29 cellular contexts compared by ENCODE assay signal in the genomic region with DNA sequence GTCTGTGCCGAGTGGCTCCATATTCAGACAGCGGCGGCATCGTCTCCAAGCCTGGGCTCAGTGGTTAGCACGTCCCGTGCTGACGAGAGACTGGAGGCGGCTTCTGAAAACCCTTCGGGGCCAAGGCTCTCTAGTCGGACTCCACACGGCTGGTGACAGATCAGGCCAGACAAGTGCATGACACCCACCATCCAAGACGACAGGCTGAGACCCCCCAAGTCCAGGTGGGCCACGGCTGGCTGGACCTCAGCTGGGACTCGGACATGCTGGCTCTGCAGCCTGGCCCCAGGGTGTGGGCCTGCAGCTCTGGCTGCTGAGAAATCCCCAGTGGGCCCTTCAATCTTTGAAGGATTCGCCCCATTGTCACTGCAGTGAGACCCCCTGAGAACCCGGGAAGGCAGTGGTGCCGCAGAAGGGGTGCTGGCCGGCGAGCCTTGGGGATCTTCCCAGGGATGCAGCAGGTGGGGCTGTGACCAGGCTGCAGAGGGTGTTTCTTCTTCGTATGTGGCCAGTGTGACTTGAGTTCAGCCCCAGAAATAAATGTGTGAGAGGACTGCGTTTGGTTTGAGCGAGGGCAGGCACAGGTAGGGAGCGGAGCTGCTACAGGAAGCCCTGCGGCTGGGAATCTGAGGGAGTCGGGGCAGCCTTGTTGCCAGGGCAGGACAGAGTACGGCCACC. TPM values are rescaled to one million over a fixed set of nuclear protein-coding genes. Genes with fewer than 3 reads are reported as not detected.
DNase-seq lines count a peak whose midpoint lies in the region; ATAC-seq and TF ChIP-seq lines count a peak whose summit lies in the region.
"Had no signal": no experiment of that assay in that cellular context is flagged by ENCODE, and none has a peak within 500 bp of the region (broad histone marks: within the 10 kb centered on the region; RNA-seq: fewer than 3 reads in every experiment).

No MANE protein-coding gene starts in this region.

- H3K27ac ChIP-seq in stomach: no peak overlapping the region
- H3K27ac ChIP-seq: gastrocnemius medialis, hepatocyte, psoas muscle, SK-N-MC had no signal

- CTCF ChIA-PET in activated B cell treated with CpG ODN at 0.5 μM for 24 hours (lab: Charles Lee): interaction anchor here (1.6 kb wide), 1 partner anchor 38 kb away, joined by 5 read pairs; no protein-coding TSS in a partner anchor

- no peak for ATAC-seq in activated naive CD8-positive, alpha-beta T cell treated with anti-CD3 and anti-CD28 coated beads, Interleukin-2, amount 10 ng/mL, durations not matched to agents 7 days and 5 days (ENCODE audit: low read depth)
- no peak for ATAC-seq in activated naive CD8-positive, alpha-beta T cell treated with anti-CD3 and anti-CD28 coated beads, Interleukin-2, amount 50 U/mL, for 24 hours
- ATAC-seq in activated B cell treated with CpG ODN at 0.5 μM for 24 hours (ENCODE audit: low read depth) (no peak), GM19455 (IDR thresholded peaks at IDR 0.05; ENCODE audit: unreplicated experiment) (no peak)
- no peak for ATAC-seq in activated T-helper 17 cell treated with anti-CD3 and anti-CD28 coated beads, Interleukin-2, amount 50 U/mL, for 72 hours (replicated peaks)
- ATAC-seq: gastrocnemius medialis, HepG2, psoas muscle had no signal

- intact Hi-C loops in activated B cell treated with CpG ODN at 0.5 μM for 24 hours (cut with micrococcal nuclease): no loop called here
- intact Hi-C loops in stomach (cut with DNase I; ENCODE audit: low total_unique reads): loop anchor here (5.0 kb wide), 2 partner anchors 39 to 264 kb away; no protein-coding TSS in a partner anchor

- peaks cover 0 to 53% (median 10%) of the 10 kb centered on the region in 3 donors for H3K27me3 ChIP-seq in stomach
- H3K27me3 ChIP-seq: hepatocyte had no signal

- TF ChIP-seq EP300 in stomach (IDR thresholded peaks at IDR 0.05): no peak

- H3K4me3 ChIP-seq in stomach: no peak overlapping the region
- H3K4me3 ChIP-seq: gastrocnemius medialis, hepatocyte, psoas muscle, SK-N-MC had no signal

- no peaks in the 10 kb centered on the region for H3K36me3 Mint-ChIP-seq in activated naive CD8-positive, alpha-beta T cell treated with anti-CD3 and anti-CD28 coated beads, Interleukin-2, amount 10 ng/mL, durations not matched to agents 7 days and 5 days
- H3K36me3 Mint-ChIP-seq in activated naive CD8-positive, alpha-beta T cell treated with anti-CD3 and anti-CD28 coated beads, Interleukin-2, amount 50 U/mL, for 24 hours (ENCODE audit: low read depth): no peaks in the 10 kb centered on the region
- H3K36me3 Mint-ChIP-seq in activated B cell treated with CpG ODN at 0.5 μM for 24 hours (ENCODE audit: low read depth): no peaks in the 10 kb centered on the region
- peaks cover 6% of the 10 kb centered on the region for H3K36me3 Mint-ChIP-seq in activated T-helper 17 cell treated with anti-CD3 and anti-CD28 coated beads, Interleukin-2, amount 50 U/mL, for 72 hours (ENCODE audit: low read depth)
- H3K36me3 Mint-ChIP-seq: activated naive CD8-positive, alpha-beta T cell treated with anti-CD3 and anti-CD28 coated beads for 36 hours; immature natural killer cell; type B pancreatic cell had no signal

- no peak overlapping the region for H3K27ac Mint-ChIP-seq in activated naive CD8-positive, alpha-beta T cell treated with anti-CD3 and anti-CD28 coated beads, Interleukin-2, amount 10 ng/mL, durations not matched to agents 7 days and 5 days
- no peak overlapping the region for H3K27ac Mint-ChIP-seq in activated naive CD8-positive, alpha-beta T cell treated with anti-CD3 and anti-CD28 coated beads, Interleukin-2, amount 50 U/mL, for 24 hours
- H3K27ac Mint-ChIP-seq in activated B cell treated with CpG ODN at 0.5 μM for 24 hours: no peak overlapping the region
- H3K27ac Mint-ChIP-seq in activated T-helper 17 cell treated with anti-CD3 and anti-CD28 coated beads, Interleukin-2, amount 50 U/mL, for 72 hours: no peak overlapping the region
- H3K27ac Mint-ChIP-seq: activated naive CD8-positive, alpha-beta T cell treated with anti-CD3 and anti-CD28 coated beads for 36 hours; immature natural killer cell; T-helper 1 cell treated with Interleukin-12 subunit alpha and Interleukin-12 subunit beta and Interleukin-4 antibody, amounts not matched to agents 30 μg/mL and 1 μg/mL, for 36 hours; type B pancreatic cell had no signal

- no peak overlapping the region for H3K4me3 Mint-ChIP-seq in activated naive CD8-positive, alpha-beta T cell treated with anti-CD3 and anti-CD28 coated beads, Interleukin-2, amount 10 ng/mL, durations not matched to agents 7 days and 5 days
- no peak overlapping the region for H3K4me3 Mint-ChIP-seq in activated naive CD8-positive, alpha-beta T cell treated with anti-CD3 and anti-CD28 coated beads, Interleukin-2, amount 50 U/mL, for 24 hours
- H3K4me3 Mint-ChIP-seq in activated B cell treated with CpG ODN at 0.5 μM for 24 hours: no peak overlapping the region
- H3K4me3 Mint-ChIP-seq in activated T-helper 17 cell treated with anti-CD3 and anti-CD28 coated beads, Interleukin-2, amount 50 U/mL, for 72 hours: no peak overlapping the region
- H3K4me3 Mint-ChIP-seq: activated naive CD8-positive, alpha-beta T cell treated with anti-CD3 and anti-CD28 coated beads for 36 hours; central memory CD8-positive, alpha-beta T cell; neural crest cell; T-helper 1 cell treated with Interleukin-12 subunit alpha and Interleukin-12 subunit beta and Interleukin-4 antibody, amounts not matched to agents 30 μg/mL and 1 μg/mL, for 36 hours; type B pancreatic cell had no signal

- peaks cover 22% of the 10 kb centered on the region for H3K27me3 Mint-ChIP-seq in activated naive CD8-positive, alpha-beta T cell treated with anti-CD3 and anti-CD28 coated beads, Interleukin-2, amount 10 ng/mL, durations not matched to agents 7 days and 5 days
- H3K27me3 Mint-ChIP-seq in activated naive CD8-positive, alpha-beta T cell treated with anti-CD3 and anti-CD28 coated beads, Interleukin-2, amount 50 U/mL, for 24 hours: peaks cover 13% of the 10 kb centered on the region
- H3K27me3 Mint-ChIP-seq in activated B cell treated with CpG ODN at 0.5 μM for 24 hours: peaks cover 7% of the 10 kb centered on the region
- peaks cover 16% of the 10 kb centered on the region for H3K27me3 Mint-ChIP-seq in activated T-helper 17 cell treated with anti-CD3 and anti-CD28 coated beads, Interleukin-2, amount 50 U/mL, for 72 hours

- DNase-seq in activated naive CD8-positive, alpha-beta T cell treated with anti-CD3 and anti-CD28 coated beads, Interleukin-2, amount 10 ng/mL, durations not matched to agents 7 days and 5 days: peak; percentile 19
- no peak for DNase-seq in activated naive CD8-positive, alpha-beta T cell treated with anti-CD3 and anti-CD28 coated beads, Interleukin-2, amount 50 U/mL, for 24 hours
- DNase-seq in activated B cell treated with CpG ODN at 0.5 μM for 24 hours: peak; percentile 10
- DNase-seq in mesenteric fat pad (ENCODE audit: low spot score): peak; percentile 82
- peak; percentile 18 for DNase-seq in stomach
- DNase-seq in hypothalamus (lab: John Stamatoyannopoulos, UW): no peak
- DNase-seq: ACHN; activated CD4-positive, alpha-beta T cell treated with anti-CD3 and anti-CD28 coated beads for 4 hours; activated naive CD8-positive, alpha-beta T cell treated with anti-CD3 and anti-CD28 coated beads for 36 hours; DMS153; gastrocnemius medialis; GOT3; immature natural killer cell; Kasumi-1; MV-4-11; NCI-H1436 treated with DMSO at 0.1 percent for 48 hours; NCI-H2107; NCI-H748 treated with DMSO at 0.1 percent for 48 hours; stimulated activated CD4-positive, alpha-beta T cell treated with anti-CD3 and anti-CD28 coated beads, Interleukin-1b, Interleukin-23, amount 100 ng/mL, for 48 hours had no signal

- peaks cover 4% of the 10 kb centered on the region for H3K4me1 Mint-ChIP-seq in activated naive CD8-positive, alpha-beta T cell treated with anti-CD3 and anti-CD28 coated beads, Interleukin-2, amount 10 ng/mL, durations not matched to agents 7 days and 5 days
- H3K4me1 Mint-ChIP-seq in activated naive CD8-positive, alpha-beta T cell treated with anti-CD3 and anti-CD28 coated beads, Interleukin-2, amount 50 U/mL, for 24 hours: peaks cover 11% of the 10 kb centered on the region
- peaks cover 15% of the 10 kb centered on the region for H3K4me1 Mint-ChIP-seq in activated B cell treated with CpG ODN at 0.5 μM for 24 hours
- H3K4me1 Mint-ChIP-seq in activated T-helper 17 cell treated with anti-CD3 and anti-CD28 coated beads, Interleukin-2, amount 50 U/mL, for 72 hours: peaks cover 6% of the 10 kb centered on the region

- no peak for TF ChIP-seq CTCF in activated B cell treated with CpG ODN at 0.5 μM for 24 hours (IDR thresholded peaks at IDR 0.05)
- no peak for TF ChIP-seq CTCF in stomach (IDR thresholded peaks at IDR 0.05)

- WGBS in stomach, 5 donors: 78 to 86% (median 86%) methylated on average over 22 to 26 of the region's 26 CpGs

- H3K36me3 ChIP-seq in stomach: no peaks in the 10 kb centered on the region
- H3K36me3 ChIP-seq: gastrocnemius medialis had no signal

- POLR2A ChIA-PET in activated naive CD8-positive, alpha-beta T cell treated with anti-CD3 and anti-CD28 coated beads, Interleukin-2, amount 10 ng/mL, durations not matched to agents 7 days and 5 days (lab: Charles Lee): no interaction called here
- POLR2A ChIA-PET in activated B cell treated with CpG ODN at 0.5 μM for 24 hours (lab: Charles Lee): no interaction called here

- no peaks in the 10 kb centered on the region for H3K9me3 Mint-ChIP-seq in activated naive CD8-positive, alpha-beta T cell treated with anti-CD3 and anti-CD28 coated beads, Interleukin-2, amount 10 ng/mL, durations not matched to agents 7 days and 5 days
- H3K9me3 Mint-ChIP-seq in activated naive CD8-positive, alpha-beta T cell treated with anti-CD3 and anti-CD28 coated beads, Interleukin-2, amount 50 U/mL, for 24 hours: no peaks in the 10 kb centered on the region
- no peaks in the 10 kb centered on the region for H3K9me3 Mint-ChIP-seq in activated B cell treated with CpG ODN at 0.5 μM for 24 hours
- no peaks in the 10 kb centered on the region for H3K9me3 Mint-ChIP-seq in activated T-helper 17 cell treated with anti-CD3 and anti-CD28 coated beads, Interleukin-2, amount 50 U/mL, for 72 hours
- H3K9me3 Mint-ChIP-seq: activated naive CD8-positive, alpha-beta T cell treated with anti-CD3 and anti-CD28 coated beads for 36 hours; central memory CD8-positive, alpha-beta T cell; immature natural killer cell; neural crest cell; T-helper 1 cell treated with Interleukin-12 subunit alpha and Interleukin-12 subunit beta and Interleukin-4 antibody, amounts not matched to agents 30 μg/mL and 1 μg/mL, for 36 hours had no signal

- peaks cover 6 to 22% (median 10%) of the 10 kb centered on the region in 4 donors for H3K4me1 ChIP-seq in stomach

- H3K9me3 ChIP-seq in stomach: no peaks in the 10 kb centered on the region
- H3K9me3 ChIP-seq: gastrocnemius medialis, psoas muscle had no signal

- TF ChIP-seq POLR2A in stomach (IDR thresholded peaks at IDR 0.05): no peak

RNA-seq across cellular contexts. Expression of gene SLC19A1, which starts 15.9 kb away (rescaled TPM):
- 10 to 100 TPM; 34.3 to 38.4 TPM for total RNA-seq in activated naive CD8-positive, alpha-beta T cell treated with anti-CD3 and anti-CD28 coated beads, Interleukin-2, amount 10 ng/mL, durations not matched to agents 7 days and 5 days
- 7.4 and 10.7 TPM in 2 replicates for total RNA-seq in activated B cell treated with CpG ODN at 0.5 μM for 24 hours
- 21.7 TPM for total RNA-seq in mesenteric fat pad
- 10 to 100 TPM in 1 of 5 donors, 1 to 10 TPM in 4; 3.1 to 23.3 (median 3.9) TPM for total RNA-seq in stomach
- polyA plus RNA-seq in stomach: 1 to 10 TPM; 2.9 to 9.9 (median 6.7) TPM
- total RNA-seq in activated T-helper 17 cell treated with anti-CD3 and anti-CD28 coated beads, Interleukin-2, amount 50 U/mL, for 72 hours: 10 to 100 TPM; 41.4 to 82.2 TPM

Comparison
In these comparisons a context has a peak if more than half of its experiments do, and no peak if none do; other contexts are left out.
1. DNase-seq: peak in activated naive CD8-positive, alpha-beta T cell treated with anti-CD3 and anti-CD28 coated beads, Interleukin-2, amount 10 ng/mL, durations not matched to agents 7 days and 5 days (single experiment), activated B cell treated with CpG ODN at 0.5 μM for 24 hours (single experiment), mesenteric fat pad (single experiment) and stomach (single experiment); none in activated naive CD8-positive, alpha-beta T cell treated with anti-CD3 and anti-CD28 coated beads, Interleukin-2, amount 50 U/mL, for 24 hours (single experiment) and hypothalamus (0 of 51).